ENCODE assay signal across 13 cellular contexts in genomic region chr9:70297141-70297540, GRCh38.
"Had no signal": no experiment of that assay in that cellular context is flagged by ENCODE, and none has a peak within 500 bp of the region (broad histone marks: within the 10 kb centered on the region; RNA-seq: fewer than 3 reads in every experiment).

No MANE protein-coding gene starts in this region.

- DNase-seq: activated CD4-positive, alpha-beta T cell treated with anti-CD3 and anti-CD28 coated beads, Interleukin-2, amount 50 U/mL, for 1 hour; activated naive CD8-positive, alpha-beta T cell treated with anti-CD3 and anti-CD28 coated beads for 36 hours; cortex of kidney; effector memory CD4-positive, alpha-beta T cell; islet precursor cell; left ventricle myocardium superior; mesendoderm; right cardiac atrium; SW 1271; trophoblast cell had no signal

- H3K4me1 ChIP-seq: suprapubic skin had no signal

- ATAC-seq: activated CD4-positive, CD25-positive, alpha-beta regulatory T cell treated with anti-CD3 and anti-CD28 coated beads, Interleukin-2, amount 50 U/mL, for 24 hours; left ventricle myocardium superior; natural killer cell treated with Interleukin-12 subunit alpha and Interleukin-12 subunit beta and Interleukin-15 and Interleukin-18, amount 100 ng/mL, for 72 hours; right cardiac atrium had no signal

- H3K27ac ChIP-seq: suprapubic skin had no signal

- H3K27me3 ChIP-seq: suprapubic skin had no signal

- H3K4me3 ChIP-seq: suprapubic skin had no signal

- H3K9me3 ChIP-seq: suprapubic skin had no signal
